1 cellular context compared by ENCODE assay signal in genomic region chr6:7546832-7547714, GRCh38.
TF ChIP-seq lines count a peak whose summit lies in the region.

No MANE protein-coding gene starts in this region.

TF ChIP-seq in IMR-90, 13 proteins besides CTCF, POLR2A, EP300 and RAD21:
- TF ChIP-seq NFE2L2 (IDR thresholded peaks at IDR 0.05; ENCODE audit: low read depth, low read length) (no peak), BHLHE40 (IDR thresholded peaks at IDR 0.05; ENCODE audit: low read depth, low read length) (no peak), MAZ (IDR thresholded peaks at IDR 0.05; ENCODE audit: borderline replicate concordance, low read depth, low read length) (no peak), CHD1 (IDR thresholded peaks at IDR 0.05; ENCODE audit: low read depth, low read length) (no peak), FOS (IDR thresholded peaks at IDR 0.05; ENCODE audit: low read depth, low read length) (no peak), MXI1 (IDR thresholded peaks at IDR 0.05; ENCODE audit: borderline replicate concordance, low read depth, low read length) (no peak), MAFK (IDR thresholded peaks at IDR 0.05; ENCODE audit: low read depth, low read length) (no peak), RFX5 (IDR thresholded peaks at IDR 0.05; ENCODE audit: low read depth, low read length) (no peak), RCOR1 (IDR thresholded peaks at IDR 0.05; ENCODE audit: insufficient replicate concordance, low read length) (no peak)
